8 cellular contexts compared by ENCODE assay signal in the genomic region with DNA sequence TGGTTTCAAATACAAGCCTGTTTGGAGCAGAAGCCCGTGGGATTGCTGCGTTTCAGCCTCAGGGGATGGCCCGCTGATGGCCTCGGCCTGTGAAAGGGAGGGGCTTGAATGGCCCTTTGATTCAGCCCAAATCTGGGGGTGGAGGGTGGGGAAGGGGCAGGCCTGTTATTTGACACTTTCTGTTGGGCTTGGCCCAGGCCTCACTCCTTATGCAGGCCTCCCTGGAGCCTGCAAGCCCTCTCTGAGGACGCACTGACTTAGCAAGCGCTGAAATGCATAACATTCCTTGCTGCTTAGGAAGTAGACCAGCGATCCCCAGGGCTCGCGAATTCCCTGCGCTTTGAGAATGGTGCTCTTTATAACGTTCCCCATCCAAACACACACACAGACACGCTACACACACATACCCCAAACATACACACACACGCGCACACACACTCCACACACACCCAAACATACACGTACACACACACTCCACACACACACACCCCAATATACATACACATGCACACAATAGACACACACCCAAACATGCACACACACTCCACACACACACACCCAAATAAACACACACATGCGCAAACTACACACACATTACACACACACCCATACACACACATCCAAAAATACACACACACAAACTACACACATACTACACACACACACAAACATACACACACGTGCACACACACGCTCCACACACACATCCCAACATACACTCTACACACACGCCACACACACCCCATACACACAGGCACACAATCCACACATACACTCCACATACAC. TPM values are rescaled to one million over a fixed set of nuclear protein-coding genes. Genes with fewer than 3 reads are reported as not detected.
A peak's percentile ranks its signal among the peaks of the same experiment; 100 is the strongest.
DNase-seq lines count a peak whose midpoint lies in the region; ATAC-seq, FAIRE-seq and TF ChIP-seq lines count a peak whose summit lies in the region.

No MANE protein-coding gene starts in this region.

- intact Hi-C loops in endothelial cell of umbilical vein (cut with micrococcal nuclease): loop anchor here (10.0 kb wide), 1 partner anchor 292 kb away; no protein-coding TSS in a partner anchor

- no peak overlapping the region for H2BK15ac ChIP-seq in mesenchymal stem cell (ENCODE audit: low read depth, poor library complexity, severe bottlenecking)

- peak; percentile 54 for DNase-seq in NCI-H1436 treated with DMSO at 0.1 percent for 48 hours (lab: John Stamatoyannopoulos, UW)
- DNase-seq in endothelial cell of umbilical vein (ENCODE audit: low read depth, low spot score): peak; percentile 34
- peak; percentile 95 for DNase-seq in mesenchymal stem cell
- no peak for DNase-seq in WERI-Rb-1
- DNase-seq in GM13976 (ENCODE audit: low spot score): no peak

- H3K9ac ChIP-seq in BLaER1 (peak overlapping the region; percentile 56), endothelial cell of umbilical vein (replicated peaks; ENCODE audit: extremely low read depth, insufficient read depth, low read length) (no peak overlapping the region), mesenchymal stem cell (ENCODE audit: low read length) (peak overlapping the region; percentile 81)

- 27% methylated on average over 19 of the region's 19 CpGs for WGBS in mesenchymal stem cell

- CTCF ChIA-PET in endothelial cell of umbilical vein (lab: Charles Lee): no interaction called here

- H3K4me3 ChIP-seq in BLaER1 (peak overlapping the region; percentile 48), endothelial cell of umbilical vein (replicated peaks in 1 of 3; ENCODE audit: insufficient read depth in 1 of 3, low read depth in 1 of 3, low read length in 3 of 3) (no peak overlapping the region), mesenchymal stem cell (ENCODE audit: insufficient read depth in 1 of 2, low read depth in 1 of 2, low read length in 2 of 2) (peak overlapping the region in 1 of 2 experiments; percentile 72), WERI-Rb-1 (ENCODE audit: low read depth, low read length) (no peak overlapping the region)

- no peaks in the 10 kb centered on the region for H3K9me1 ChIP-seq in endothelial cell of umbilical vein (replicated peaks; ENCODE audit: control insufficient read depth, extremely low read depth, insufficient read depth, low read length)

- peak overlapping the region; percentile 77 for H4K91ac ChIP-seq in mesenchymal stem cell (ENCODE audit: low read length)

- no peak for TF ChIP-seq POLR2A in endothelial cell of umbilical vein (IDR thresholded peaks at IDR 0.05; ENCODE audit: low read depth, low read length)

- peak overlapping the region; percentile 53 for H3K27ac ChIP-seq in BLaER1
- H3K27ac ChIP-seq in endothelial cell of umbilical vein (ENCODE audit: insufficient read depth, low read depth, low read length): no peak overlapping the region
- peak overlapping the region; percentile 90 for H3K27ac ChIP-seq in mesenchymal stem cell (ENCODE audit: low read length, poor library complexity, severe bottlenecking)
- H3K27ac ChIP-seq in WERI-Rb-1: no peak overlapping the region

- H3K79me2 ChIP-seq in endothelial cell of umbilical vein (ENCODE audit: control insufficient read depth, insufficient read depth, low read length): no peaks in the 10 kb centered on the region

- H3K4me1 ChIP-seq in BLaER1 (peaks cover 58% of the 10 kb centered on the region), endothelial cell of umbilical vein (ENCODE audit: control insufficient read depth, extremely low read depth, insufficient read depth, low read length) (peaks cover 7% of the 10 kb centered on the region), mesenchymal stem cell (ENCODE audit: control insufficient read depth, insufficient read depth, low read depth, low read length) (peaks cover 14% of the 10 kb centered on the region)

- ATAC-seq in GM18870 (IDR thresholded peaks at IDR 0.05; ENCODE audit: unreplicated experiment) (no peak), HG03521 (IDR thresholded peaks at IDR 0.05; ENCODE audit: unreplicated experiment) (no peak)

- H3K4me2 ChIP-seq in BLaER1 (peak overlapping the region; percentile 86), endothelial cell of umbilical vein (ENCODE audit: insufficient read depth, low read length) (no peak overlapping the region), mesenchymal stem cell (ENCODE audit: low read length, poor library complexity, severe bottlenecking) (peak overlapping the region; percentile 42)

- peak overlapping the region in 1 of 2 experiments; percentile 4 for H3K4ac ChIP-seq in mesenchymal stem cell (ENCODE audit: low read depth in 1 of 2, low read length in 2 of 2)

- TF ChIP-seq CTCF in endothelial cell of umbilical vein (IDR thresholded peaks at IDR 0.05; ENCODE audit: extremely low read depth in 1 of 2, insufficient read depth in 1 of 2, low read depth in 1 of 2, low read length in 2 of 2) (no peak), WERI-Rb-1 (IDR thresholded peaks at IDR 0.05; ENCODE audit: low read depth, low read length) (no peak), GM13976 (IDR thresholded peaks at IDR 0.05; ENCODE audit: borderline replicate concordance, control extremely low read depth, extremely low read depth, insufficient read depth, missing control alignments) (no peak)

- H4K20me1 ChIP-seq in BLaER1: no peaks in the 10 kb centered on the region
- no peaks in the 10 kb centered on the region for H4K20me1 ChIP-seq in endothelial cell of umbilical vein (replicated peaks; ENCODE audit: control insufficient read depth, extremely low read depth, insufficient read depth, low read length)

- FAIRE-seq in endothelial cell of umbilical vein (lab: Jason Lieb, UNC): no peak

- H3K79me1 ChIP-seq in mesenchymal stem cell (replicated peaks; ENCODE audit: low read length, poor library complexity, severe bottlenecking): no peaks in the 10 kb centered on the region

- H4K8ac ChIP-seq in mesenchymal stem cell (ENCODE audit: low read length): peak overlapping the region; percentile 89

- H3K9me3 ChIP-seq in BLaER1: peaks cover 15% of the 10 kb centered on the region
- H3K9me3 ChIP-seq in endothelial cell of umbilical vein (replicated peaks; ENCODE audit: control insufficient read depth, insufficient read depth, low read length): no peaks in the 10 kb centered on the region
- H3K9me3 ChIP-seq in mesenchymal stem cell (ENCODE audit: control insufficient read depth, low read length): no peaks in the 10 kb centered on the region
- peaks cover under 1% of the 10 kb centered on the region for H3K9me3 ChIP-seq in WERI-Rb-1 (ENCODE audit: severe bottlenecking)

- POLR2A ChIA-PET in endothelial cell of umbilical vein (lab: Charles Lee): no interaction called here

- peak overlapping the region; percentile 65 to 85 for H2BK12ac ChIP-seq in mesenchymal stem cell (ENCODE audit: low read length in 2 of 2)

- H2BK5ac ChIP-seq in mesenchymal stem cell (ENCODE audit: low read depth, low read length, poor library complexity, severe bottlenecking): no peak overlapping the region

- H3K23ac ChIP-seq in mesenchymal stem cell (ENCODE audit: low read length in 2 of 2): peak overlapping the region in 1 of 2 experiments; percentile 79

- H2AFZ ChIP-seq in endothelial cell of umbilical vein (ENCODE audit: low read depth, low read length) (peak overlapping the region; percentile 5), mesenchymal stem cell (ENCODE audit: low read depth, low read length) (peak overlapping the region; percentile 54)

- dilution Hi-C loops in endothelial cell of umbilical vein (cut with MboI; ENCODE audit: extremely low pct_ligation_motif_present, low sequenced_read_pairs): no loop called here

- peak overlapping the region; percentile 47 for H2AK5ac ChIP-seq in mesenchymal stem cell (ENCODE audit: low read length, severe bottlenecking)

- H2BK120ac ChIP-seq in mesenchymal stem cell (ENCODE audit: low read depth, low read length): no peak overlapping the region

- in situ Hi-C loops in GM13976 (cut with MboI; ENCODE audit: low sequenced_read_pairs, unreplicated experiment): loop anchor here (10.0 kb wide), 1 partner anchor 382 kb away; no protein-coding TSS in a partner anchor

- peak overlapping the region in 1 of 2 experiments; percentile 96 for H3K14ac ChIP-seq in mesenchymal stem cell (ENCODE audit: low read length in 2 of 2)

- no TSS peak for BruUV-seq in endothelial cell of umbilical vein (replicated peaks; lab: Mats Ljungman, UMichigan)

- H3K27me3 ChIP-seq in BLaER1: no peaks in the 10 kb centered on the region
- peaks cover 0 to 1% of the 10 kb centered on the region in 2 experiments for H3K27me3 ChIP-seq in endothelial cell of umbilical vein (ENCODE audit: control insufficient read depth in 2 of 2, insufficient read depth in 2 of 2, low read length in 2 of 2)
- no peaks in the 10 kb centered on the region for H3K27me3 ChIP-seq in mesenchymal stem cell (ENCODE audit: control insufficient read depth in 1 of 2, insufficient read depth in 1 of 2, low read length in 2 of 2)
- no peaks in the 10 kb centered on the region for H3K27me3 ChIP-seq in WERI-Rb-1 (ENCODE audit: insufficient read depth, low read depth, severe bottlenecking)

- H3K36me3 ChIP-seq in BLaER1 (no peaks in the 10 kb centered on the region), endothelial cell of umbilical vein (ENCODE audit: control insufficient read depth in 2 of 2, extremely low read depth in 1 of 2, insufficient read depth in 2 of 2, low read length in 2 of 2) (no peaks in the 10 kb centered on the region), mesenchymal stem cell (ENCODE audit: control insufficient read depth in 1 of 2, insufficient read depth in 2 of 2, low read depth in 1 of 2, low read length in 2 of 2) (no peaks in the 10 kb centered on the region), WERI-Rb-1 (no peaks in the 10 kb centered on the region)

- peak overlapping the region; percentile 78 to 95 for H3K18ac ChIP-seq in mesenchymal stem cell (ENCODE audit: low read depth in 1 of 2, low read length in 2 of 2)

RNA-seq across cellular contexts. Expression of a gene that starts 29.6 kb away (rescaled TPM):
- total RNA-seq in endothelial cell of umbilical vein: not detected in 2 replicates
- polyA plus RNA-seq in endothelial cell of umbilical vein: not detected in 2 replicates
- not detected in 2 replicates for polyA plus RNA-seq in endothelial cell of umbilical vein (2011; cell fraction: cytosol; rRNA removed)
- not detected in 2 replicates for polyA plus RNA-seq in endothelial cell of umbilical vein (2011; cell fraction: nucleus; rRNA removed)
- polyA plus RNA-seq in endothelial cell of umbilical vein (2012): not detected in 2 replicates
- polyA minus RNA-seq in endothelial cell of umbilical vein: not detected in 2 replicates
- not detected for polyA minus RNA-seq in endothelial cell of umbilical vein (2011; cell fraction: cytosol; rRNA and poly(A)+ RNA removed)
- not detected in 2 replicates for polyA minus RNA-seq in endothelial cell of umbilical vein (2011; cell fraction: nucleus; rRNA and poly(A)+ RNA removed)
- not detected for polyA plus RNA-seq in mesenchymal stem cell (2013, experiment 1 of 2)
- polyA plus RNA-seq in mesenchymal stem cell (2013, experiment 2 of 2): not detected

RNA-seq across cellular contexts. Expression of a gene that starts 51.4 kb away (rescaled TPM):
- 2.7 and 4.6 TPM in 2 replicates for total RNA-seq in endothelial cell of umbilical vein
- polyA plus RNA-seq in endothelial cell of umbilical vein: 0.59 and 0.81 TPM in 2 replicates
- 0.75 and 0.87 TPM in 2 replicates for polyA plus RNA-seq in endothelial cell of umbilical vein (2011; cell fraction: cytosol; rRNA removed)
- polyA plus RNA-seq in endothelial cell of umbilical vein (2011; cell fraction: nucleus; rRNA removed): 0.53 and 0.66 TPM in 2 replicates
- 0.94 and 1.8 TPM in 2 replicates for polyA plus RNA-seq in endothelial cell of umbilical vein (2012)
- 1.5 and 3.0 TPM in 2 replicates for polyA minus RNA-seq in endothelial cell of umbilical vein
- polyA minus RNA-seq in endothelial cell of umbilical vein (2011; cell fraction: cytosol; rRNA and poly(A)+ RNA removed): not detected
- 1.2 and 1.5 TPM in 2 replicates for polyA minus RNA-seq in endothelial cell of umbilical vein (2011; cell fraction: nucleus; rRNA and poly(A)+ RNA removed)
- polyA plus RNA-seq in mesenchymal stem cell (2013, experiment 1 of 2): 0.32 TPM
- polyA plus RNA-seq in mesenchymal stem cell (2013, experiment 2 of 2): 0.23 TPM

Comparison
In these comparisons a context has a peak if more than half of its experiments do, and no peak if none do; other contexts are left out.
1. H3K27ac ChIP-seq: peak in BLaER1 (single experiment) and mesenchymal stem cell (single experiment); none in endothelial cell of umbilical vein (single experiment) and WERI-Rb-1 (single experiment).
2. DNase-seq: peak in NCI-H1436 treated with DMSO at 0.1 percent for 48 hours (single experiment), endothelial cell of umbilical vein (single experiment) and mesenchymal stem cell (single experiment); none in WERI-Rb-1 (single experiment) and GM13976 (single experiment).